Comparison of ENCODE assay signal across 8 cellular contexts in the genomic region with DNA sequence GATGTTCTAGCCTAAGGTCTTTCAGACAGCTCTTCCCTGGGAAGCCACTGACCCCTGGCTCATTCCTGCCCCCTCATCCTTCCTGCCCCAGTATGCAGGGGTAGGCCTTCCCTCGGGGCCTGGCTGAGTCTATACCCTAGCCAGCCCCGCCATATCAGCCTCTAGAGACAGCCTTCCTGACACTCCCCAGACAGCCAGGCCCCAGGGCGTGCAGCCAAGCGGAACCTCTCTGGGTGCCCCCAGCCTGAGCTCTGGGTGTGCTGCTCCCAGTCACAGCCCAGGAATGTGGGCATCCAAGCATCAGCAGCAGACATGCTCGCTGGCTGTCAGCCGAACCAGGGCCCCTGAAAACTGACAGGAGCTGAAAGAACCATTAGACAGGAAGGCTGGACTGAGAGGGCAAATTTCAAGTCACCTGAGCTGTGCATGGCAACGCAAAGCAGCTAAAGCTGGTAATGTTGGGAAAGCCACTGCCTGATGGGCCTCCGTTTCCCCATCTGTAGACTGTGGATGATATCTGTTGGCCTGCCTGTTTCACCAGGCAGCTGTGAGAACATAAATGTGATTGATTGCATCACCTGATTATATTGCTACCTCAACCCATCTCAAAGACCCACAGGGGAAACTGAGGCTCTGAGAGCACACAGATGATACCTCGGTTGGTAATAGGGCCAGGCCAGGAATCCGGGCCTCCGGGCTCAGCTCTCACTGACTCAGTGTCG.
A peak's percentile ranks its signal among the peaks of the same experiment; 100 is the strongest.
DNase-seq lines count a peak whose midpoint lies in the region; ATAC-seq and TF ChIP-seq lines count a peak whose summit lies in the region.

No MANE protein-coding gene starts in this region.

- no peak for TF ChIP-seq CTCF in left ventricle myocardium inferior (IDR thresholded peaks at IDR 0.05; ENCODE audit: borderline replicate concordance)
- no peak for TF ChIP-seq CTCF in gastrocnemius medialis (IDR thresholded peaks at IDR 0.05 in 4 of 5, conservative IDR thresholded peaks at IDR 0.05 in 1 of 5)
- no peak for TF ChIP-seq CTCF in natural killer cell (IDR thresholded peaks at IDR 0.05)

- intact Hi-C loops in left ventricle myocardium inferior (cut with micrococcal nuclease) (no loop called here), gastrocnemius medialis (cut with DNase I; ENCODE audit: low total_unique reads) (no loop called here), natural killer cell (cut with micrococcal nuclease) (no loop called here)

- H3K4me1 ChIP-seq in left ventricle myocardium inferior, result peaks cover 47% of the 10 kb centered on the region
- peaks cover 0 to 7% of the 10 kb centered on the region in 2 donors for H3K4me1 ChIP-seq in gastrocnemius medialis

- H3K9me3 ChIP-seq in left ventricle myocardium inferior (replicated peaks) (no peaks in the 10 kb centered on the region), gastrocnemius medialis (no peaks in the 10 kb centered on the region)

- peaks cover 18 to 27% of the 10 kb centered on the region in 2 donors for H3K27me3 Mint-ChIP-seq in natural killer cell (ENCODE audit: low read depth in 2 of 2)

- H3K4me3 Mint-ChIP-seq in natural killer cell, result no peak overlapping the region

- no peak for ATAC-seq in gastrocnemius medialis
- ATAC-seq in HG02885 (IDR thresholded peaks at IDR 0.05; ENCODE audit: poor library complexity, unreplicated experiment), result no peak
- no peak for ATAC-seq in GM18511 (IDR thresholded peaks at IDR 0.05; ENCODE audit: unreplicated experiment)
- ATAC-seq in natural killer cell, result no peak

- H3K4me1 Mint-ChIP-seq in natural killer cell, result no peaks in the 10 kb centered on the region

- H3K9me3 Mint-ChIP-seq in natural killer cell, result no peaks in the 10 kb centered on the region

- H3K27ac ChIP-seq in left ventricle myocardium inferior (replicated peaks) (peak overlapping the region; percentile 86), gastrocnemius medialis (peak overlapping the region; percentile 63 to 81 (median 72))

- H3K36me3 Mint-ChIP-seq in natural killer cell, result no peaks in the 10 kb centered on the region

- no peaks in the 10 kb centered on the region for H3K27me3 ChIP-seq in left ventricle myocardium inferior (ENCODE audit: low read depth)
- no peaks in the 10 kb centered on the region for H3K27me3 ChIP-seq in gastrocnemius medialis

- peak; percentile 54 for DNase-seq in GM03348 (ENCODE audit: low spot score)
- peak; percentile 86 for DNase-seq in T1000 (lab: John Stamatoyannopoulos, UW)
- DNase-seq in left ventricle myocardium inferior, result peak; percentile 84
- no peak for DNase-seq in gastrocnemius medialis
- DNase-seq in natural killer cell, result no peak
- no peak for DNase-seq in NCI-H82 treated with DMSO at 0.1 percent for 48 hours (lab: John Stamatoyannopoulos, UW; ENCODE audit: unreplicated experiment)

- no peak overlapping the region for H3K4me3 ChIP-seq in left ventricle myocardium inferior
- H3K4me3 ChIP-seq in gastrocnemius medialis, result no peak overlapping the region

- H3K36me3 ChIP-seq in left ventricle myocardium inferior, result no peaks in the 10 kb centered on the region
- H3K36me3 ChIP-seq in gastrocnemius medialis, result no peaks in the 10 kb centered on the region

- in situ Hi-C loops in gastrocnemius medialis (cut with MboI; ENCODE audit: low sequenced_read_pairs in 4 of 4), result loop anchor here in 1 of 4 donors (25.0 kb wide), 1 partner anchor 110 kb away; no protein-coding TSS in a partner anchor

- no peak overlapping the region for H3K27ac Mint-ChIP-seq in natural killer cell

- TF ChIP-seq POLR2A in gastrocnemius medialis (IDR thresholded peaks at IDR 0.05), result no peak

Comparison
In these comparisons a context has a peak if more than half of its experiments do, and no peak if none do; other contexts are left out.
1. DNase-seq: peak in GM03348 (single experiment), T1000 (single experiment) and left ventricle myocardium inferior (single experiment); none in gastrocnemius medialis (0 of 2), natural killer cell (single experiment) and NCI-H82 treated with DMSO at 0.1 percent for 48 hours (single experiment).